Comparison of ENCODE assay signal across 35 cellular contexts in genomic region chr3:23904545-23904944, GRCh38.
"Had no signal": no experiment of that assay in that cellular context is flagged by ENCODE, and none has a peak within 500 bp of the region (broad histone marks: within the 10 kb centered on the region; RNA-seq: fewer than 3 reads in every experiment).

No MANE protein-coding gene starts in this region.

- H3K27me3 ChIP-seq: adrenal gland, brain microvascular endothelial cell, esophagus squamous epithelium had no signal

- ATAC-seq: activated CD4-positive, alpha-beta T cell treated with anti-CD3 and anti-CD28 coated beads for 36 hours; activated CD8-positive, alpha-beta memory T cell treated with anti-CD3 and anti-CD28 coated beads, Interleukin-2, amount 10 ng/mL, durations not matched to agents 7 days and 5 days; activated CD8-positive, alpha-beta T cell treated with anti-CD3 and anti-CD28 coated beads, Interleukin-2, amount 10 ng/mL, durations not matched to agents 7 days and 5 days; activated naive CD8-positive, alpha-beta T cell treated with anti-CD3 and anti-CD28 coated beads, Interleukin-2, amount 50 U/mL, for 24 hours; effector memory CD8-positive, alpha-beta T cell had no signal

- H3K27ac ChIP-seq: adrenal gland, brain microvascular endothelial cell, coronary artery, epithelial cell of prostate, esophagus squamous epithelium had no signal

- H3K4me3 ChIP-seq: adrenal gland, coronary artery, esophagus squamous epithelium had no signal

- FAIRE-seq: bronchial epithelial cell, endothelial cell of umbilical vein, frontal cortex had no signal

- H3K4me3 Mint-ChIP-seq: activated CD4-positive, alpha-beta memory T cell treated with anti-CD3 and anti-CD28 coated beads for 36 hours; activated CD4-positive, alpha-beta T cell treated with anti-CD3 and anti-CD28 coated beads for 36 hours; activated CD4-positive, alpha-beta T cell treated with anti-CD3 and anti-CD28 coated beads, Interleukin-2, amount 10 ng/mL, durations not matched to agents 24 days and 14 days; activated CD8-positive, alpha-beta memory T cell treated with anti-CD3 and anti-CD28 coated beads, Interleukin-2, amount 10 ng/mL, durations not matched to agents 7 days and 5 days; activated CD8-positive, alpha-beta T cell treated with anti-CD3 and anti-CD28 coated beads, Interleukin-2, amount 10 ng/mL, durations not matched to agents 7 days and 5 days; activated naive CD4-positive, alpha-beta T cell treated with anti-CD3 and anti-CD28 coated beads for 36 hours; activated naive CD4-positive, alpha-beta T cell treated with anti-CD3 and anti-CD28 coated beads, Interleukin-2, amount 50 U/mL, for 24 hours; activated naive CD8-positive, alpha-beta T cell treated with anti-CD3 and anti-CD28 coated beads for 36 hours; activated naive CD8-positive, alpha-beta T cell treated with anti-CD3 and anti-CD28 coated beads, Interleukin-2, amount 50 U/mL, for 24 hours; activated T-helper 1 cell treated with anti-CD3 and anti-CD28 coated beads, Interleukin-12 subunit alpha, Interleukin-12 subunit beta, Interleukin-2, Interleukin-4 antibody, amounts not matched to agents 30 ng/mL and 10 ng/mL and 1 ng/mL, durations not matched to agents 14 hours and 24 hours and 36 hours; central memory CD8-positive, alpha-beta T cell; dendritic cell treated with granulocyte-macrophage colony-stimulating factor and Interleukin-4, amounts not matched to agents 40 ng/mL and 50 ng/mL, for 4 days; effector memory CD8-positive, alpha-beta T cell had no signal

- H3K27me3 Mint-ChIP-seq: activated CD4-positive, alpha-beta memory T cell treated with anti-CD3 and anti-CD28 coated beads for 36 hours; activated CD4-positive, alpha-beta T cell treated with anti-CD3 and anti-CD28 coated beads for 36 hours; activated CD4-positive, alpha-beta T cell treated with anti-CD3 and anti-CD28 coated beads, Interleukin-2, amount 10 ng/mL, durations not matched to agents 24 days and 14 days; activated CD8-positive, alpha-beta memory T cell treated with anti-CD3 and anti-CD28 coated beads, Interleukin-2, amount 10 ng/mL, durations not matched to agents 7 days and 5 days; activated naive CD4-positive, alpha-beta T cell treated with anti-CD3 and anti-CD28 coated beads, Interleukin-2, amount 50 U/mL, for 24 hours; activated naive CD8-positive, alpha-beta T cell treated with anti-CD3 and anti-CD28 coated beads for 36 hours; activated naive CD8-positive, alpha-beta T cell treated with anti-CD3 and anti-CD28 coated beads, Interleukin-2, amount 50 U/mL, for 24 hours; central memory CD8-positive, alpha-beta T cell; dendritic cell treated with granulocyte-macrophage colony-stimulating factor and Interleukin-4, amounts not matched to agents 40 ng/mL and 50 ng/mL, for 4 days; effector memory CD8-positive, alpha-beta T cell had no signal

- DNase-seq: activated CD4-positive, alpha-beta memory T cell treated with anti-CD3 and anti-CD28 coated beads for 36 hours; activated CD4-positive, alpha-beta T cell treated with anti-CD3 and anti-CD28 coated beads for 36 hours; activated CD4-positive, alpha-beta T cell treated with anti-CD3 and anti-CD28 coated beads, Interleukin-2, amount 10 ng/mL, durations not matched to agents 24 days and 14 days; activated CD4-positive, CD25-positive, alpha-beta regulatory T cell; activated CD4-positive, CD25-positive, alpha-beta regulatory T cell treated with anti-CD3 and anti-CD28 coated beads, Interleukin-2, amount 50 U/mL, for 72 hours; activated CD8-positive, alpha-beta memory T cell treated with anti-CD3 and anti-CD28 coated beads, Interleukin-2, amount 10 ng/mL, durations not matched to agents 7 days and 5 days; activated CD8-positive, alpha-beta memory T cell treated with anti-CD3 and anti-CD28 coated beads, Interleukin-2, amount 50 U/mL, for 4 hours; activated CD8-positive, alpha-beta T cell treated with anti-CD3 and anti-CD28 coated beads, Interleukin-2, amount 10 ng/mL, durations not matched to agents 7 days and 5 days; activated effector memory CD4-positive, alpha-beta T cell treated with anti-CD3 and anti-CD28 coated beads, Interleukin-2, amount 50 U/mL, for 16 hours; activated naive CD4-positive, alpha-beta T cell treated with anti-CD3 and anti-CD28 coated beads for 36 hours; activated naive CD8-positive, alpha-beta T cell treated with anti-CD3 and anti-CD28 coated beads for 36 hours; activated naive CD8-positive, alpha-beta T cell treated with anti-CD3 and anti-CD28 coated beads, Interleukin-2, amount 50 U/mL, for 24 hours; activated T-cell treated with anti-CD3 and anti-CD28 coated beads, Interleukin-2, amount 50 U/mL, for 1 hour; activated T-cell treated with anti-CD3 and anti-CD28 coated beads, Interleukin-2, amount 50 U/mL, for 48 hours; adrenal gland; amygdala; aorta; brain microvascular endothelial cell; effector CD4-positive, alpha-beta T cell; effector memory CD8-positive, alpha-beta T cell; esophagus squamous epithelium; foreskin fibroblast; head of caudate nucleus; T-helper 1 cell; T-helper 2 cell had no signal

- H3K9me3 Mint-ChIP-seq: activated CD4-positive, alpha-beta memory T cell treated with anti-CD3 and anti-CD28 coated beads for 36 hours; activated CD4-positive, alpha-beta T cell treated with anti-CD3 and anti-CD28 coated beads, Interleukin-2, amount 10 ng/mL, durations not matched to agents 24 days and 14 days; activated naive CD4-positive, alpha-beta T cell treated with anti-CD3 and anti-CD28 coated beads, Interleukin-2, amount 50 U/mL, for 24 hours; activated naive CD8-positive, alpha-beta T cell treated with anti-CD3 and anti-CD28 coated beads, Interleukin-2, amount 50 U/mL, for 24 hours; activated T-helper 1 cell treated with anti-CD3 and anti-CD28 coated beads, Interleukin-12 subunit alpha, Interleukin-12 subunit beta, Interleukin-2, Interleukin-4 antibody, amounts not matched to agents 30 ng/mL and 10 ng/mL and 1 ng/mL, durations not matched to agents 14 hours and 24 hours and 36 hours; activated T-helper 2 cell treated with anti-CD3 and anti-CD28 coated beads, Interferon-gamma antibody, Interleukin-2, Interleukin-4, amounts not matched to agents 10 μg/mL and 5 μg/mL and 100 μg/mL, durations not matched to agents 14 hours and 24 hours and 36 hours; central memory CD8-positive, alpha-beta T cell; dendritic cell treated with granulocyte-macrophage colony-stimulating factor and Interleukin-4, amounts not matched to agents 40 ng/mL and 50 ng/mL, for 4 days; effector memory CD8-positive, alpha-beta T cell had no signal

- H3K4me1 ChIP-seq: esophagus squamous epithelium had no signal

- H3K36me3 ChIP-seq: adrenal gland had no signal

- H3K4me1 Mint-ChIP-seq: activated CD4-positive, alpha-beta T cell treated with anti-CD3 and anti-CD28 coated beads for 36 hours; activated CD4-positive, alpha-beta T cell treated with anti-CD3 and anti-CD28 coated beads, Interleukin-2, amount 10 ng/mL, durations not matched to agents 24 days and 14 days; activated CD8-positive, alpha-beta memory T cell treated with anti-CD3 and anti-CD28 coated beads, Interleukin-2, amount 10 ng/mL, durations not matched to agents 7 days and 5 days; activated naive CD4-positive, alpha-beta T cell treated with anti-CD3 and anti-CD28 coated beads, Interleukin-2, amount 50 U/mL, for 24 hours; activated naive CD8-positive, alpha-beta T cell treated with anti-CD3 and anti-CD28 coated beads, Interleukin-2, amount 50 U/mL, for 24 hours; central memory CD8-positive, alpha-beta T cell had no signal

- H3K9me3 ChIP-seq: adrenal gland, esophagus squamous epithelium had no signal

- H3K27ac Mint-ChIP-seq: activated CD4-positive, alpha-beta memory T cell treated with anti-CD3 and anti-CD28 coated beads for 36 hours; activated CD4-positive, alpha-beta T cell treated with anti-CD3 and anti-CD28 coated beads for 36 hours; activated CD4-positive, alpha-beta T cell treated with anti-CD3 and anti-CD28 coated beads, Interleukin-2, amount 10 ng/mL, durations not matched to agents 24 days and 14 days; activated CD8-positive, alpha-beta memory T cell treated with anti-CD3 and anti-CD28 coated beads, Interleukin-2, amount 10 ng/mL, durations not matched to agents 7 days and 5 days; activated CD8-positive, alpha-beta T cell treated with anti-CD3 and anti-CD28 coated beads, Interleukin-2, amount 10 ng/mL, durations not matched to agents 7 days and 5 days; activated naive CD4-positive, alpha-beta T cell treated with anti-CD3 and anti-CD28 coated beads for 36 hours; activated naive CD4-positive, alpha-beta T cell treated with anti-CD3 and anti-CD28 coated beads, Interleukin-2, amount 50 U/mL, for 24 hours; activated naive CD8-positive, alpha-beta T cell treated with anti-CD3 and anti-CD28 coated beads for 36 hours; activated naive CD8-positive, alpha-beta T cell treated with anti-CD3 and anti-CD28 coated beads, Interleukin-2, amount 50 U/mL, for 24 hours; activated T-helper 1 cell treated with anti-CD3 and anti-CD28 coated beads, Interleukin-12 subunit alpha, Interleukin-12 subunit beta, Interleukin-2, Interleukin-4 antibody, amounts not matched to agents 30 ng/mL and 10 ng/mL and 1 ng/mL, durations not matched to agents 14 hours and 24 hours and 36 hours; activated T-helper 2 cell treated with anti-CD3 and anti-CD28 coated beads, Interferon-gamma antibody, Interleukin-2, Interleukin-4, amounts not matched to agents 10 μg/mL and 5 μg/mL and 100 μg/mL, durations not matched to agents 14 hours and 24 hours and 36 hours; dendritic cell treated with granulocyte-macrophage colony-stimulating factor and Interleukin-4, amounts not matched to agents 40 ng/mL and 50 ng/mL, for 4 days had no signal
